Comparison of ENCODE assay signal across 15 cellular contexts in the genomic region with DNA sequence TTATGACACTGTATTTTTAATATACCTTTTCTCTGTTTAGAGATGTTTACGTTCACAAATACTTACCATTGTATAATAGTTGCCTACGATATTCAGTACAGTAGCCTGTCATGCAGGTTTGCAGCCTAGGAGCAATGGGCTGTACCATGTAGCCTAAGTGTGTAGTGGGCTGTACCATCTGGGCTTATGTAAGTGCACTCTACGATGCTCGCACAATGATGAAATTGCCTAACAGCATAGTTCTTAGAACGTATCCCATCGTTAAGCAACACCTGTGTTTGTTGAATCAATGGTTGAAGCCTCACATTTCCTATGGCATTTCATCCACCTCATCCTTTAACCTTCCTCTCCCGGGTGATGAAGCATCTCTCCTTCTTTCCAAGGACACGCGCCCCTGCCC. TPM values are rescaled to one million over a fixed set of nuclear protein-coding genes. Genes with fewer than 3 reads are reported as not detected.
"Had no signal": no experiment of that assay in that cellular context is flagged by ENCODE, and none has a peak within 500 bp of the region (broad histone marks: within the 10 kb centered on the region; RNA-seq: fewer than 3 reads in every experiment).

No MANE protein-coding gene starts in this region.

- H3K36me3 ChIP-seq: right atrium auricular region, thyroid gland had no signal

- H3K36me3 Mint-ChIP-seq: activated naive CD4-positive, alpha-beta T cell treated with anti-CD3 and anti-CD28 coated beads, Interleukin-2, amount 50 U/mL, for 24 hours had no signal

- H3K27me3 ChIP-seq: right atrium auricular region, thyroid gland had no signal

- H3K4me3 Mint-ChIP-seq: activated B cell treated with CpG ODN at 0.5 μM for 24 hours; activated CD4-positive, alpha-beta T cell treated with anti-CD3 and anti-CD28 coated beads, Interleukin-2, amount 10 ng/mL, durations not matched to agents 7 days and 5 days; activated naive CD4-positive, alpha-beta T cell treated with anti-CD3 and anti-CD28 coated beads, Interleukin-2, amount 50 U/mL, for 24 hours; brain; natural killer cell treated with Interleukin-12 subunit alpha and Interleukin-12 subunit beta and Interleukin-15 and Interleukin-18, amount 100 ng/mL, for 72 hours; T-helper 17 cell had no signal

- H3K4me1 Mint-ChIP-seq: activated B cell treated with CpG ODN at 0.5 μM for 24 hours; activated CD4-positive, alpha-beta T cell treated with anti-CD3 and anti-CD28 coated beads, Interleukin-2, amount 10 ng/mL, durations not matched to agents 7 days and 5 days; activated naive CD4-positive, alpha-beta T cell treated with anti-CD3 and anti-CD28 coated beads, Interleukin-2, amount 50 U/mL, for 24 hours; T-helper 17 cell had no signal

- H3K9me3 ChIP-seq: thyroid gland had no signal

- H3K27ac Mint-ChIP-seq: activated B cell treated with CpG ODN at 0.5 μM for 24 hours; activated naive CD4-positive, alpha-beta T cell treated with anti-CD3 and anti-CD28 coated beads, Interleukin-2, amount 50 U/mL, for 24 hours; natural killer cell treated with Interleukin-12 subunit alpha and Interleukin-12 subunit beta and Interleukin-15 and Interleukin-18, amount 100 ng/mL, for 72 hours; T-helper 17 cell had no signal

- H3K27ac ChIP-seq: right atrium auricular region, skin epidermis, thyroid gland had no signal

- DNase-seq: activated B cell treated with CpG ODN at 0.5 μM for 24 hours; activated CD4-positive, alpha-beta T cell treated with anti-CD3 and anti-CD28 coated beads, Interleukin-2, amount 10 ng/mL, durations not matched to agents 7 days and 5 days; activated T-cell treated with anti-CD3 and anti-CD28 coated beads, Interleukin-2, amount 50 U/mL, for 1 hour; cerebellar nuclear complex; dermis blood vessel endothelial cell; glutamatergic neuron; left colon; nucleus accumbens; T-helper 17 cell; thyroid gland had no signal

- H3K4me3 ChIP-seq: right atrium auricular region, skin epidermis, thyroid gland had no signal

- H3K9me3 Mint-ChIP-seq: activated CD4-positive, alpha-beta T cell treated with anti-CD3 and anti-CD28 coated beads, Interleukin-2, amount 10 ng/mL, durations not matched to agents 7 days and 5 days; activated naive CD4-positive, alpha-beta T cell treated with anti-CD3 and anti-CD28 coated beads, Interleukin-2, amount 50 U/mL, for 24 hours; natural killer cell treated with Interleukin-12 subunit alpha and Interleukin-12 subunit beta and Interleukin-15 and Interleukin-18, amount 100 ng/mL, for 72 hours had no signal

RNA-seq across cellular contexts. Expression of a gene that starts 12.5 kb away (rescaled TPM):
- total RNA-seq: activated B cell treated with CpG ODN at 0.5 μM for 24 hours had no signal
